Comparison of ENCODE assay signal across 15 cellular contexts in genomic region chr2:18930977-18931376, GRCh38.
DNase-seq lines count a peak whose midpoint lies in the region; ATAC-seq and TF ChIP-seq lines count a peak whose summit lies in the region.
"Had no signal": no experiment of that assay in that cellular context is flagged by ENCODE, and none has a peak within 500 bp of the region (broad histone marks: within the 10 kb centered on the region; RNA-seq: fewer than 3 reads in every experiment).

No MANE protein-coding gene starts in this region.

- TF ChIP-seq RAD21 in IMR-90 (IDR thresholded peaks at IDR 0.05; ENCODE audit: low read length) = no peak

- peak overlapping the region; percentile 58; the same call in 1 of the 3 replicates for H2BK15ac ChIP-seq in IMR-90 (ENCODE audit: low read depth, low read length)

- H3K9ac ChIP-seq in IMR-90 (ENCODE audit: low read depth, low read length) = no peak overlapping the region
- H3K9ac ChIP-seq: BLaER1, GM23248 had no signal

- H3K9me3 ChIP-seq in IMR-90 (ENCODE audit: control insufficient read depth, insufficient read depth, low read length) (peaks cover 2% of the 10 kb centered on the region), esophagus muscularis mucosa (no peaks in the 10 kb centered on the region)
- H3K9me3 ChIP-seq: Caco-2 had no signal

- dilution Hi-C loops in IMR-90 (cut with HindIII; ENCODE audit: low sequenced_read_pairs, unreplicated experiment) = no loop called here

- H3K4ac ChIP-seq in IMR-90 (ENCODE audit: low read depth, low read length) = peak overlapping the region; percentile 44

- H3K18ac ChIP-seq in IMR-90 (ENCODE audit: low read depth, low read length) = no peak overlapping the region

- H2BK20ac ChIP-seq in IMR-90 (ENCODE audit: low read depth, low read length) = no peak overlapping the region; the same call in 1 of the 2 replicates

- H3K23ac ChIP-seq in IMR-90 (ENCODE audit: low read depth, low read length) = no peak overlapping the region

- H3K4me3 ChIP-seq in IMR-90 (ENCODE audit: insufficient read depth, low read depth, low read length) = no peak overlapping the region
- no peak overlapping the region for H3K4me3 ChIP-seq in esophagus muscularis mucosa
- H3K4me3 ChIP-seq: BLaER1, GM23248 had no signal

- no peak overlapping the region; the same call in 1 of the 2 replicates for H2AK5ac ChIP-seq in IMR-90 (ENCODE audit: low read depth, low read length)

- peaks cover 15% of the 10 kb centered on the region for H3K4me1 Mint-ChIP-seq in type B pancreatic cell (ENCODE audit: unreplicated experiment)
- H3K4me1 Mint-ChIP-seq in activated CD8-positive, alpha-beta memory T cell treated with anti-CD3 and anti-CD28 coated beads, Interleukin-2, amount 10 ng/mL, durations not matched to agents 7 days and 5 days = no peaks in the 10 kb centered on the region
- H3K4me1 Mint-ChIP-seq: CD8-positive, alpha-beta memory T cell had no signal

- peaks cover 4% of the 10 kb centered on the region; the same call in 1 of the 2 replicates for H3K9me1 ChIP-seq in IMR-90 (ENCODE audit: insufficient read depth, low read length)

- H3K56ac ChIP-seq in IMR-90 (ENCODE audit: extremely low read depth, insufficient read depth, low read length) = no peak overlapping the region

- peak overlapping the region; percentile 11 for H2BK120ac ChIP-seq in IMR-90 (ENCODE audit: low read depth, low read length)

- peaks cover 4% of the 10 kb centered on the region for H3K9me3 Mint-ChIP-seq in type B pancreatic cell
- peaks cover 2% of the 10 kb centered on the region for H3K9me3 Mint-ChIP-seq in activated CD8-positive, alpha-beta memory T cell treated with anti-CD3 and anti-CD28 coated beads, Interleukin-2, amount 10 ng/mL, durations not matched to agents 7 days and 5 days (ENCODE audit: low read depth)

- CTCF ChIA-PET in IMR-90 (lab: Yijun Ruan, JAX) (no interaction called here), HEK293T (lab: Yijun Ruan, JAX) (no interaction called here)
- CTCF ChIA-PET in activated CD8-positive, alpha-beta memory T cell treated with anti-CD3 and anti-CD28 coated beads, Interleukin-2, amount 10 ng/mL, durations not matched to agents 7 days and 5 days (lab: Charles Lee) = no interaction called here

- no peaks in the 10 kb centered on the region for H4K20me1 ChIP-seq in IMR-90 (ENCODE audit: insufficient read depth, low read length)
- H4K20me1 ChIP-seq: BLaER1 had no signal

- no TSS peak for BruUV-seq in IMR-90 (replicated peaks; lab: Mats Ljungman, UMichigan)

- TF ChIP-seq POLR2A in IMR-90 (IDR thresholded peaks at IDR 0.05; ENCODE audit: low read depth, low read length) (no peak), esophagus muscularis mucosa (IDR thresholded peaks at IDR 0.05; ENCODE audit: low read depth) (no peak)

- H2BK5ac ChIP-seq in IMR-90 (ENCODE audit: low read depth, low read length, poor library complexity, severe bottlenecking) = no peak overlapping the region

- H4K5ac ChIP-seq in IMR-90 (ENCODE audit: low read depth, low read length) = no peak overlapping the region

- H3K36me3 ChIP-seq in IMR-90 (ENCODE audit: control insufficient read depth, insufficient read depth, low read length) (no peaks in the 10 kb centered on the region), esophagus muscularis mucosa (no peaks in the 10 kb centered on the region)
- H3K36me3 ChIP-seq: BLaER1 had no signal

- no peak overlapping the region for H2AK9ac ChIP-seq in IMR-90 (replicated peaks; ENCODE audit: low read depth, low read length, poor library complexity)

- no peak overlapping the region for H2AFZ ChIP-seq in IMR-90 (replicated peaks; ENCODE audit: low read length, poor library complexity)
- H2AFZ ChIP-seq: GM23248 had no signal

- no peak for TF ChIP-seq CTCF in IMR-90 (conservative IDR thresholded peaks at IDR 0.05; ENCODE audit: low read depth, low read length)
- no peak for TF ChIP-seq CTCF in esophagus muscularis mucosa (IDR thresholded peaks at IDR 0.05)
- no peak for TF ChIP-seq CTCF in type B pancreatic cell (conservative IDR thresholded peaks at IDR 0.05)

- H4K91ac ChIP-seq in IMR-90 (ENCODE audit: insufficient read depth, low read depth, low read length) = peak overlapping the region; percentile 59; the same call in 1 of the 2 replicates

- intact Hi-C loops in IMR-90 (cut with micrococcal nuclease) = no loop called here
- intact Hi-C loops in esophagus muscularis mucosa (cut with DNase I) = no loop called here

- 58% methylated on average over 2 of the region's 6 CpGs; no CpG with 5 or more reads in 1 of the 2 experiments for WGBS in IMR-90 (ENCODE audit: extremely low coverage in 2 of 2, insufficient read length in 1 of 2), 2 experiments
- 26% methylated on average over 6 of the region's 6 CpGs for WGBS in esophagus muscularis mucosa

- no peaks in the 10 kb centered on the region for H3K79me1 ChIP-seq in IMR-90 (ENCODE audit: low read depth in 1 of 2, low read length in 2 of 2)

- ATAC-seq in IMR-90 (ENCODE audit: low read depth) (no peak; the same call in 1 of the 2 replicates), HG03280 (IDR thresholded peaks at IDR 0.05; ENCODE audit: unreplicated experiment) (no peak)
- ATAC-seq in activated CD8-positive, alpha-beta memory T cell treated with anti-CD3 and anti-CD28 coated beads, Interleukin-2, amount 10 ng/mL, durations not matched to agents 7 days and 5 days = no peak

- peaks cover 4% of the 10 kb centered on the region for H3K36me3 Mint-ChIP-seq in type B pancreatic cell
- no peaks in the 10 kb centered on the region for H3K36me3 Mint-ChIP-seq in activated CD8-positive, alpha-beta memory T cell treated with anti-CD3 and anti-CD28 coated beads, Interleukin-2, amount 10 ng/mL, durations not matched to agents 7 days and 5 days

- H4K8ac ChIP-seq in IMR-90 (ENCODE audit: low read depth in 2 of 2, low read length in 2 of 2) = no peak overlapping the region

- peak overlapping the region; percentile 50 for H3K14ac ChIP-seq in IMR-90 (replicated peaks; ENCODE audit: low read depth, low read length)

- H3K27me3 ChIP-seq in IMR-90 (ENCODE audit: control insufficient read depth, insufficient read depth, low read length) (no peaks in the 10 kb centered on the region), esophagus muscularis mucosa (no peaks in the 10 kb centered on the region)
- H3K27me3 ChIP-seq: BLaER1 had no signal

- no peak overlapping the region for H3K4me2 ChIP-seq in IMR-90 (ENCODE audit: low read depth, low read length)
- H3K4me2 ChIP-seq: BLaER1 had no signal

- H3K27ac Mint-ChIP-seq in type B pancreatic cell = peak overlapping the region; percentile 20
- H3K27ac Mint-ChIP-seq in activated CD8-positive, alpha-beta memory T cell treated with anti-CD3 and anti-CD28 coated beads, Interleukin-2, amount 10 ng/mL, durations not matched to agents 7 days and 5 days = no peak overlapping the region
- H3K27ac Mint-ChIP-seq: CD8-positive, alpha-beta memory T cell had no signal

- POLR2A ChIA-PET in IMR-90 (lab: Charles Lee; ENCODE audit: unreplicated experiment) (no interaction called here), HEK293T (lab: Yijun Ruan, JAX) (no interaction called here)

- H3K4me3 Mint-ChIP-seq in type B pancreatic cell = no peak overlapping the region
- no peak overlapping the region for H3K4me3 Mint-ChIP-seq in activated CD8-positive, alpha-beta memory T cell treated with anti-CD3 and anti-CD28 coated beads, Interleukin-2, amount 10 ng/mL, durations not matched to agents 7 days and 5 days
- H3K4me3 Mint-ChIP-seq: CD8-positive, alpha-beta memory T cell had no signal

- H3K27me3 Mint-ChIP-seq in type B pancreatic cell = peaks cover 15% of the 10 kb centered on the region
- no peaks in the 10 kb centered on the region for H3K27me3 Mint-ChIP-seq in activated CD8-positive, alpha-beta memory T cell treated with anti-CD3 and anti-CD28 coated beads, Interleukin-2, amount 10 ng/mL, durations not matched to agents 7 days and 5 days
- H3K27me3 Mint-ChIP-seq: CD8-positive, alpha-beta memory T cell had no signal

- peak; percentile 37 for DNase-seq in IMR-90
- no peak for DNase-seq in esophagus muscularis mucosa (ENCODE audit: extremely low spot score)
- DNase-seq in left kidney (ENCODE audit: low read depth, low spot score) = peak; percentile 25
- no peak for DNase-seq in type B pancreatic cell (ENCODE audit: extremely low spot score, unreplicated experiment)
- no peak for DNase-seq in activated CD8-positive, alpha-beta memory T cell treated with anti-CD3 and anti-CD28 coated beads, Interleukin-2, amount 10 ng/mL, durations not matched to agents 7 days and 5 days
- DNase-seq in HEK293T (ENCODE audit: extremely low spot score) = no peak
- DNase-seq: 8988T; AML-193; Caco-2; CD8-positive, alpha-beta memory T cell; GF-D8; GM23248; H7 had no signal

- H3K27ac ChIP-seq in IMR-90 (ENCODE audit: insufficient read depth, low read length) (no peak overlapping the region), esophagus muscularis mucosa (replicated peaks in 1 of 4) (peak overlapping the region in 3 of 4 donors; percentile 5 to 44 (median 28))
- H3K27ac ChIP-seq: BLaER1, GM23248 had no signal

- no peak for TF ChIP-seq EP300 in esophagus muscularis mucosa (IDR thresholded peaks at IDR 0.05)

- in situ Hi-C loops in IMR-90 (cut with MboI; ENCODE audit: low sequenced_read_pairs) = no loop called here

- peaks cover 7% of the 10 kb centered on the region for H3K4me1 ChIP-seq in IMR-90 (ENCODE audit: control insufficient read depth, insufficient read depth, low read length)
- peaks cover 0 to 38% (median 26%) of the 10 kb centered on the region in 4 donors for H3K4me1 ChIP-seq in esophagus muscularis mucosa
- H3K4me1 ChIP-seq: Caco-2 had no signal

TF ChIP-seq in IMR-90, 13 proteins besides CTCF, POLR2A, EP300 and RAD21 (continues in another document):
- TF ChIP-seq CEBPB (IDR thresholded peaks at IDR 0.05; ENCODE audit: low read depth, low read length) (no peak), RFX5 (IDR thresholded peaks at IDR 0.05; ENCODE audit: low read depth, low read length) (no peak), RCOR1 (IDR thresholded peaks at IDR 0.05; ENCODE audit: insufficient replicate concordance, low read length) (no peak), NFE2L2 (IDR thresholded peaks at IDR 0.05; ENCODE audit: low read depth, low read length) (no peak), CHD1 (IDR thresholded peaks at IDR 0.05; ENCODE audit: low read depth, low read length) (no peak), MXI1 (IDR thresholded peaks at IDR 0.05; ENCODE audit: borderline replicate concordance, low read depth, low read length) (no peak)

TF ChIP-seq in HEK293T, 16 proteins besides CTCF, POLR2A, EP300 and RAD21:
- TF ChIP-seq TARDBP (IDR thresholded peaks at IDR 0.05) (no peak), FOXM1 (IDR thresholded peaks at IDR 0.05; ENCODE audit: borderline replicate concordance) (no peak), SP1 (IDR thresholded peaks at IDR 0.05) (no peak), BHLHE40 (IDR thresholded peaks at IDR 0.05; ENCODE audit: borderline replicate concordance) (no peak), ELF4 (IDR thresholded peaks at IDR 0.05) (no peak)
TF ChIP-seq in HEK293T: peak in this region for 0.

Comparison
In these comparisons a context has a peak if more than half of its experiments do, and no peak if none do; other contexts are left out.
1. DNase-seq: peak in IMR-90 (single experiment) and left kidney (single experiment); none in esophagus muscularis mucosa (single experiment), type B pancreatic cell (single experiment), activated CD8-positive, alpha-beta memory T cell treated with anti-CD3 and anti-CD28 coated beads, Interleukin-2, amount 10 ng/mL, durations not matched to agents 7 days and 5 days (single experiment) and HEK293T (single experiment).